Comparison of ENCODE assay signal across 26 cellular contexts in the genomic region with DNA sequence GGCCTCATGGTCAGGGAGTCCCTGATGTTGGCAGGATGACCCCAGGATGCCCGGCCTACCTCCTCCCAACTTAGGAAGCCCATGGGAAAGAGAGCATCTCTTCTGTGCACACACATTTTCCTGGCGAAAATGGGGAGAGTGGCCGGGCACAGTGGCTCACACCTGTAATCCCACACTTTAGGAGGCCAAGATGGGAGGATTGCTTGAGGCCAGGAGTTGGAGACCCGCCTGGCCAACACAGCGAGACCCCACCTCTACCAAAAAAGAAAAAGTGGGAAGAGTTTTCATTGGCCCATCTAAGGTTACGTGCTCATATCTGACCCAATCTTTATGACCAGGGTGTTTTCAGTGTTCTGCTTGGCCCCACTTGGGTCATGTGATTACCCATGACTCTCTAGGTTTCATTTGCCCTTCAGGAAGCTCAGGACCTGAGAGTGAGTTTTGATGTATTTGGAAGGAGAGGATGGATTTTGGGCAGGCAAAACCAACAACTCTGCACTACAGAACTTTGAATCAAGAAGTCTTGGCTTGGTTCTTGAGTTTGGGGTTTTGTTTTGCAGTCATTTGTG.
"Had no signal": no experiment of that assay in that cellular context is flagged by ENCODE, and none has a peak within 500 bp of the region (broad histone marks: within the 10 kb centered on the region; RNA-seq: fewer than 3 reads in every experiment).

No MANE protein-coding gene starts in this region.

- H3K27ac ChIP-seq: adrenal gland, breast epithelium, VCaP had no signal

- H3K27me3 ChIP-seq: adrenal gland, body of pancreas, breast epithelium, Peyer's patch had no signal

- H3K9me3 ChIP-seq: adrenal gland, body of pancreas, breast epithelium, Peyer's patch had no signal

- H3K4me3 ChIP-seq: adrenal gland, body of pancreas, breast epithelium, Peyer's patch had no signal

- H3K36me3 ChIP-seq: adrenal gland, breast epithelium, Peyer's patch had no signal

- H3K4me1 ChIP-seq: adrenal gland, breast epithelium, Peyer's patch had no signal

- DNase-seq: activated CD4-positive, alpha-beta T cell treated with anti-CD3 and anti-CD28 coated beads, Interleukin-2, amount 10 ng/mL, durations not matched to agents 24 days and 14 days; activated CD4-positive, alpha-beta T cell treated with anti-CD3 and anti-CD28 coated beads, Interleukin-2, amount 50 U/mL, for 4 hours; activated CD8-positive, alpha-beta T cell treated with anti-CD3 and anti-CD28 coated beads for 36 hours; activated effector memory CD4-positive, alpha-beta T cell treated with anti-CD3 and anti-CD28 coated beads, Interleukin-2, amount 50 U/mL, for 16 hours; activated naive CD4-positive, alpha-beta T cell treated with Interleukin-2 at 50 U/mL for 16 hours; activated T-cell treated with anti-CD3 and anti-CD28 coated beads, Interleukin-2, amount 50 U/mL, for 1 hour; activated T-cell treated with anti-CD3 and anti-CD28 coated beads, Interleukin-2, amount 50 U/mL, for 72 hours; body of pancreas; Kasumi-1; KBM-7; MM.1S; MV-4-11; NCI-H2029; NCI-H2227 treated with DMSO at 0.1 percent for 48 hours; PC-3; RPMI8226; SHP77 treated with DMSO at 0.1 percent for 48 hours; SW 1271; T-helper 1 cell; T-helper 2 cell; T-helper 9 cell had no signal

- ATAC-seq: activated CD8-positive, alpha-beta T cell treated with anti-CD3 and anti-CD28 coated beads for 36 hours; activated T-cell treated with anti-CD3 and anti-CD28 coated beads, Interleukin-2, amount 50 U/mL, for 72 hours; activated T-helper 17 cell treated with anti-CD3 and anti-CD28 coated beads, Interleukin-2, amount 50 U/mL, for 72 hours; PC-3 had no signal
